In genomic region chr10:115802911-115803310, GRCh38 we compare ENCODE assay signal across 21 cellular contexts.
"Had no signal": no experiment of that assay in that cellular context is flagged by ENCODE, and none has a peak within 500 bp of the region (broad histone marks: within the 10 kb centered on the region; RNA-seq: fewer than 3 reads in every experiment).

No MANE protein-coding gene starts in this region.

- H3K36me3 ChIP-seq: SJSA1 had no signal

- H3K9me3 ChIP-seq: SJSA1 had no signal

- FAIRE-seq: K562 had no signal

- H3K27me3 ChIP-seq: SJSA1 had no signal

- DNase-seq: Karpas-422, MV-4-11, NCI-H1048, NCI-H1105, NCI-H1417, NCI-H1436 treated with DMSO at 0.1 percent for 48 hours, NCI-H1694, NCI-H187 treated with DMSO at 0.1 percent for 48 hours, NCI-H2029 treated with DMSO at 0.1 percent for 48 hours, NCI-H2227 treated with DMSO at 0.1 percent for 48 hours, NCI-H524, NCI-H526 treated with DMSO at 0.1 percent for 48 hours, NCI-H748 treated with DMSO at 0.1 percent for 48 hours, Right ventricle myocardium superior, RPMI8226, SIG-M5, SW 1271, T-cell had no signal

- H3K4me1 ChIP-seq: SJSA1 had no signal

- H3K27ac ChIP-seq: SJSA1, SK-N-MC had no signal

- ATAC-seq: K562, T-cell had no signal

- H3K4me3 ChIP-seq: K562, SJSA1, SK-N-MC had no signal
